16 cellular contexts compared by ENCODE assay signal in the genomic region with DNA sequence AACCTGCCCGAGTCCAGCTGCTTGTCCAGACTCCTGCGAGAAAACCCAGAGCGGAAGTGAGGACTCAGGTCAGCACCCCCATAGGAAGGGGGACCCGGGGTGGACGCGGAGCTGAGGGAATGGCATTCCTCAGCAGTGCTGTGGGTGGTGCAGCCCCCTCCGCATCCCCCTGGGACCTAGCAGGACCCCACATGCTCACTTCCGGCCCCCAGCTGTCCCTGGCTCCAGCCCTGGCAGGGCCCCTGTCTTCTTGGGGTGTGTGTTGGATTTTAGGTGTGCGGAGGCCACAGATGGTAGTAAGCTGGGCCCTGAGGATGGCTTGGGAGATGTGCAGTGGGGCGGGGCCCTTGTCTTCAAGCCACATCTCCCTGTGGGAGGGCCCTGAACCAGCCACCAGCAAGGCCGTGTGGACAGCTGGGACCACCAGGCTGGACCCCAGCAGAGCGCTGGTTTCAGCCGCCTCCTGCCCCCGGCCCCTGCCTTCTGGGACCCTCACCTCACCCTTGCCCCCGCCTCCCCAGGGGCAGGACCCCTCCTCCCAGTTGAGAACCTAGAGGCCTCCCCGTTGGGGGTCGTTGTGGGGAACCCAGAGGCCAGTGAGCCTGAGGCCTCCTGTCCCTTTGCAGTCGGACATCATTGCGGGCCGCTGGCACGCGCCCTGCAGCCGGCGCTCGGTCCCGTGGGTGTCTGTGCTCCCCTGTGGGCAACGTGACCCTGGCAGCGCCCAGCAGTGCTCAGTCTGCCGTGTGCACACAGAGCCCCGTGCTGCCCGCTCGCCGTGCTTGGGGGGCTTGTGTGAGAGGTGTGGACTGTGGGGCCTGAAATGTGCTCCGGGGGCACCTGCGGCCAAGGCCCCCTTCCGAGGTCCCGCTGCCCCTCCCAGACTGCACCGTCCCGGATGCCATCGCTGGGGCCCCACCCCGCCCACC.
"Had no signal": no experiment of that assay in that cellular context is flagged by ENCODE, and none has a peak within 500 bp of the region (broad histone marks: within the 10 kb centered on the region; RNA-seq: fewer than 3 reads in every experiment).

No MANE protein-coding gene starts in this region.

- H3K4me3 ChIP-seq: coronary artery, lung, suprapubic skin had no signal

- H3K36me3 Mint-ChIP-seq: type B pancreatic cell had no signal

- H3K36me3 ChIP-seq: suprapubic skin had no signal

- H3K4me3 Mint-ChIP-seq: T-helper 2 cell treated with Interferon-gamma antibody and Interleukin-4, amounts not matched to agents 5 μg/mL and 100 μg/mL, for 36 hours; type B pancreatic cell had no signal

- DNase-seq: activated CD4-positive, alpha-beta T cell treated with anti-CD3 and anti-CD28 coated beads, Interleukin-2, amount 50 U/mL, for 4 hours; activated naive CD4-positive, alpha-beta T cell treated with Interleukin-2 at 50 U/mL for 16 hours; activated T-cell treated with anti-CD3 and anti-CD28 coated beads for 4 hours; central memory CD4-positive, alpha-beta T cell; hypothalamus; kidney glomerular epithelial cell; midbrain; stimulated activated CD4-positive, alpha-beta T cell treated with anti-CD3 and anti-CD28 coated beads, Interleukin-4, amount 100 ng/mL, for 4 hours; stimulated activated CD8-positive, alpha-beta memory T cell treated with anti-CD3 and anti-CD28 coated beads, Interleukin-4, amount 100 ng/mL, for 48 hours; stimulated activated naive CD4-positive, alpha-beta T cell treated with Interleukin-2 at 50 U/mL for 16 hours had no signal

- H3K27ac ChIP-seq: coronary artery, suprapubic skin had no signal

- H3K9me3 Mint-ChIP-seq: T-helper 2 cell treated with Interferon-gamma antibody and Interleukin-4, amounts not matched to agents 5 μg/mL and 100 μg/mL, for 36 hours; type B pancreatic cell had no signal

- H3K27ac Mint-ChIP-seq: T-helper 2 cell treated with Interferon-gamma antibody and Interleukin-4, amounts not matched to agents 5 μg/mL and 100 μg/mL, for 36 hours; type B pancreatic cell had no signal

- H3K9me3 ChIP-seq: suprapubic skin had no signal

- ATAC-seq: esophagus mucosa had no signal
